In the genomic region with DNA sequence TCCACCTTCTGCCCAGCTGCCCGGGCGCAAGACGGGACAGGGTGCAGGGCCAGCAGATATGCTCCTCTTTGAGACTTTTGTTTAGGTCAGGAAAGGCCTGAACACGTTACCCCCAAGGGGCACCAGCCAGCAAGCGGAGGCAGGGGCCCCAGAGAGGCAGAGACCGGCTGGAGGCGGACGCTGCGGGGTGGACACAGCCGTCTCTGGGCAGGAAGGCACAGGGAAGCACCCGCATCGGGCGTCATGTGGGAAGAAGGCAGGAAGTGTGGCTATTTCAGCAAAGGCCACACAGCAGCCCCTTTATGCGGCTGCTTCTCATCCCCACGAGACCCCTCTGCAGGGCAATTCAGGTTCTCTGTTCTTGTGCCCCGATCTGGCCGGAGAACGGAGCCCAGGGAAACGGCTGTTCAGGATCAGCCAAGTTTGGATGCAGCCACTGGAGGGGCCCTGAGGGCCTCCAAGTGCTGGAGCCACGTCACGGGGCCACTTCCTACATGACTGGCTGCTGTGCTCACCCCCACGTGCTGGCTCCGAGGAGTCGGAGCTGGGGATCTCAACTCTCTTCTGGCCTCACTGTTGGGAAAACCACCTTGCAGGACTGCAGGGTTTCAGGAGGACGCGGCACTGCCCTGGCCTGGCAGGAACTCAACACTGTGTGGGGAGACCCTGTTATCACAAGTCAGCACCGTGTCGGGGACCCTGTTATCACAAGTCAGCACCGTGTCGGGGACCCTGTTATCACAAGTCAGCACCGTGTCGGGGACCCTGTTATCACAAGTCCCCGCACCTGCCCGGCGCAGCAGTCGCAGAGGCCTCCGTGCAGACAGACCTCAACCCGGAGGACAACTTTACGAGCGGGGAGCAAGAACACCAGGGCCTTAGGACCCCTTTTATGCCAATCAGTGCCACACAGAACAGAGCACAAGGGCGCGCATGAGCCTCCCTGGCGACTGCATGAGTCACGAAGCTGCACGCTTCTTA, we compare ENCODE assay signal across 1 cellular context.
A peak's percentile ranks its signal among the peaks of the same experiment; 100 is the strongest.
TF ChIP-seq lines count a peak whose summit lies in the region.

No MANE protein-coding gene starts in this region.

TF ChIP-seq in K562, 482 proteins besides CTCF, POLR2A, EP300 and RAD21 (continued from another document and continues in another):
- TF ChIP-seq MGA (IDR thresholded peaks at IDR 0.05) (peak; percentile 48), TCF7 (IDR thresholded peaks at IDR 0.05; ENCODE audit: borderline replicate concordance) (no peak), ZSCAN32 (CRISPR knock-in tag; IDR thresholded peaks at IDR 0.05) (no peak), ZNF12 (CRISPR knock-in tag; IDR thresholded peaks at IDR 0.05) (peak; percentile 83; the same call in 1 of the 2 replicates), POLR2AphosphoS5 (IDR thresholded peaks at IDR 0.05; ENCODE audit: control insufficient read depth, insufficient read depth, low read depth, low read length) (peak; percentile 71), ZNF263 (CRISPR knock-in tag; IDR thresholded peaks at IDR 0.05; ENCODE audit: borderline replicate concordance) (peak; percentile 59; the same call in 1 of the 2 replicates), LCOR (CRISPR knock-in tag; IDR thresholded peaks at IDR 0.05) (no peak), USF1 (CRISPR knock-in tag; IDR thresholded peaks at IDR 0.05) (peak; percentile 87), STAT5A (IDR thresholded peaks at IDR 0.05; ENCODE audit: borderline replicate concordance, low read length) (peak; percentile 70; the same call in 1 of the 2 replicates), FOXP4 (CRISPR knock-in tag; IDR thresholded peaks at IDR 0.05; ENCODE audit: borderline replicate concordance) (no peak), EZH2 (IDR thresholded peaks at IDR 0.05; ENCODE audit: borderline replicate concordance, low read depth, low read length) (no peak), ZNF395 (CRISPR knock-in tag; IDR thresholded peaks at IDR 0.05) (peak; percentile 96), ZMIZ1 (IDR thresholded peaks at IDR 0.05; ENCODE audit: low read depth in 2 of 2, low read length in 2 of 2) (peak in 1 of 2 experiments; percentile 85; a peak in 2 of 4 replicates), KAT2B (IDR thresholded peaks at IDR 0.05; ENCODE audit: low read depth, low read length) (no peak), ILK (tag; IDR thresholded peaks at IDR 0.05; ENCODE audit: borderline replicate concordance, low read depth) (no peak), ZNF311 (CRISPR knock-in tag; IDR thresholded peaks at IDR 0.05) (no peak), ETV1 (tag; conservative IDR thresholded peaks at IDR 0.05; ENCODE audit: low read depth) (0 out of 2 replicates have a peak, but pooled peaks have one; percentile 9), PHB2 (IDR thresholded peaks at IDR 0.05; ENCODE audit: low read depth) (peak; percentile 95), HNRNPL (IDR thresholded peaks at IDR 0.05; ENCODE audit: low read depth, low read length) (no peak), RFX1 (IDR thresholded peaks at IDR 0.05) (no peak), GABPB1 (CRISPR knock-in tag; IDR thresholded peaks at IDR 0.05) (no peak; the same call in 1 of the 2 replicates), CC2D1A (IDR thresholded peaks at IDR 0.05) (peak; percentile 97), SMARCA4 (IDR thresholded peaks at IDR 0.05) (peak; percentile 92)
- TF ChIP-seq, protein P1, sequence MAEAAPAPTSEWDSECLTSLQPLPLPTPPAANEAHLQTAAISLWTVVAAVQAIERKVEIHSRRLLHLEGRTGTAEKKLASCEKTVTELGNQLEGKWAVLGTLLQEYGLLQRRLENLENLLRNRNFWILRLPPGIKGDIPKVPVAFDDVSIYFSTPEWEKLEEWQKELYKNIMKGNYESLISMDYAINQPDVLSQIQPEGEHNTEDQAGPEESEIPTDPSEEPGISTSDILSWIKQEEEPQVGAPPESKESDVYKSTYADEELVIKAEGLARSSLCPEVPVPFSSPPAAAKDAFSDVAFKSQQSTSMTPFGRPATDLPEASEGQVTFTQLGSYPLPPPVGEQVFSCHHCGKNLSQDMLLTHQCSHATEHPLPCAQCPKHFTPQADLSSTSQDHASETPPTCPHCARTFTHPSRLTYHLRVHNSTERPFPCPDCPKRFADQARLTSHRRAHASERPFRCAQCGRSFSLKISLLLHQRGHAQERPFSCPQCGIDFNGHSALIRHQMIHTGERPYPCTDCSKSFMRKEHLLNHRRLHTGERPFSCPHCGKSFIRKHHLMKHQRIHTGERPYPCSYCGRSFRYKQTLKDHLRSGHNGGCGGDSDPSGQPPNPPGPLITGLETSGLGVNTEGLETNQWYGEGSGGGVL (CRISPR knock-in tag; IDR thresholded peaks at IDR 0.05), result no peak
